Comparison of ENCODE assay signal across 8 cellular contexts in genomic region chr6:157873735-157874344, GRCh38. TPM values are rescaled to one million over a fixed set of nuclear protein-coding genes. Genes with fewer than 3 reads are reported as not detected.
DNase-seq lines count a peak whose midpoint lies in the region; ATAC-seq and TF ChIP-seq lines count a peak whose summit lies in the region.

No MANE protein-coding gene starts in this region.

- intact Hi-C loops in heart left ventricle (cut with DNase I), result loop anchor here in 9 of 10 donors (2.0 to 10.0 kb wide), 7 partner anchors 42 to 209 kb away; partner anchors contain the start of gene SNX9 (in 1 of the 9)

- peaks cover 28% of the 10 kb centered on the region for H3K4me1 Mint-ChIP-seq in activated naive CD4-positive, alpha-beta T cell treated with anti-CD3 and anti-CD28 coated beads, Interleukin-2, amount 10 ng/mL, durations not matched to agents 7 days and 5 days

- CTCF ChIA-PET in activated naive CD4-positive, alpha-beta T cell treated with anti-CD3 and anti-CD28 coated beads, Interleukin-2, amount 10 ng/mL, durations not matched to agents 7 days and 5 days (lab: Charles Lee), result interaction anchor here (0.7 to 4.0 kb wide), 31 partner anchors 10 to 558 kb away, joined by 3 to 113 read pairs (median 4); no protein-coding TSS in a partner anchor

- H3K9me3 ChIP-seq in heart left ventricle, result no peaks in the 10 kb centered on the region

- no peaks in the 10 kb centered on the region for H3K27me3 Mint-ChIP-seq in activated naive CD4-positive, alpha-beta T cell treated with anti-CD3 and anti-CD28 coated beads, Interleukin-2, amount 10 ng/mL, durations not matched to agents 7 days and 5 days

- DNase-seq in AML-193 (lab: John Stamatoyannopoulos, UW) (peak; percentile 75 to 76), HuH-7.5 (ENCODE audit: low spot score) (peak; percentile 52), heart left ventricle (peak; percentile 63 to 87 (median 71)), retina (peak; percentile 44), NCI-H2171 treated with DMSO at 0.1 percent for 48 hours (lab: John Stamatoyannopoulos, UW) (no peak)
- DNase-seq in activated naive CD4-positive, alpha-beta T cell treated with anti-CD3 and anti-CD28 coated beads, Interleukin-2, amount 10 ng/mL, durations not matched to agents 7 days and 5 days, result peak; percentile 90

- peak overlapping the region; percentile 28 for H3K27ac Mint-ChIP-seq in activated naive CD4-positive, alpha-beta T cell treated with anti-CD3 and anti-CD28 coated beads, Interleukin-2, amount 10 ng/mL, durations not matched to agents 7 days and 5 days

- TF ChIP-seq POLR2A in heart left ventricle (IDR thresholded peaks at IDR 0.05), result no peak

- peaks cover 31% of the 10 kb centered on the region for H3K36me3 Mint-ChIP-seq in activated naive CD4-positive, alpha-beta T cell treated with anti-CD3 and anti-CD28 coated beads, Interleukin-2, amount 10 ng/mL, durations not matched to agents 7 days and 5 days

- H3K4me1 ChIP-seq in heart left ventricle, result peaks cover 0 to 6% (median under 1%) of the 10 kb centered on the region in 12 donors

- peak; percentile 69 to 87 (median 80) for TF ChIP-seq CTCF in heart left ventricle (IDR thresholded peaks at IDR 0.05)

- no peak overlapping the region for H3K4me3 ChIP-seq in heart left ventricle

- H3K36me3 ChIP-seq in heart left ventricle, result peaks cover 0 to 88% (median 68%) of the 10 kb centered on the region in 9 donors

- H3K27ac ChIP-seq in heart left ventricle, result no peak overlapping the region

- ATAC-seq in GM18909 (IDR thresholded peaks at IDR 0.05; ENCODE audit: poor library complexity, unreplicated experiment), result peak; percentile 71
- ATAC-seq in SK-N-SH treated with all-trans-retinoic acid at 6 μM for 48 hours, result peak; percentile 99
- peak; percentile 33 to 82 (median 76) for ATAC-seq in heart left ventricle

- WGBS in heart left ventricle, 4 donors, result 63 to 72% (median 64%) methylated on average over 9 of the region's 9 CpGs

- H3K9me3 Mint-ChIP-seq in activated naive CD4-positive, alpha-beta T cell treated with anti-CD3 and anti-CD28 coated beads, Interleukin-2, amount 10 ng/mL, durations not matched to agents 7 days and 5 days, result no peaks in the 10 kb centered on the region

- no peaks in the 10 kb centered on the region for H3K27me3 ChIP-seq in heart left ventricle

- no peak overlapping the region for H3K4me3 Mint-ChIP-seq in activated naive CD4-positive, alpha-beta T cell treated with anti-CD3 and anti-CD28 coated beads, Interleukin-2, amount 10 ng/mL, durations not matched to agents 7 days and 5 days

TF ChIP-seq in SK-N-SH treated with all-trans-retinoic acid at 6 μM for 48 hours, 23 proteins besides CTCF, POLR2A, EP300 and RAD21:
- TF ChIP-seq OSR1 (CRISPR knock-in tag; IDR thresholded peaks at IDR 0.05) (no peak), TCF4 (CRISPR knock-in tag; IDR thresholded peaks at IDR 0.05; ENCODE audit: borderline replicate concordance) (no peak), ZFP30 (CRISPR knock-in tag; IDR thresholded peaks at IDR 0.05) (no peak), ZNF565 (CRISPR knock-in tag; conservative IDR thresholded peaks at IDR 0.05; ENCODE audit: low read depth) (no peak), PPARA (CRISPR knock-in tag; IDR thresholded peaks at IDR 0.05; ENCODE audit: borderline replicate concordance) (no peak), ESRRG (CRISPR knock-in tag; IDR thresholded peaks at IDR 0.05) (no peak), SNAI2 (CRISPR knock-in tag; IDR thresholded peaks at IDR 0.05) (no peak), TOX (CRISPR knock-in tag; IDR thresholded peaks at IDR 0.05; ENCODE audit: borderline replicate concordance) (no peak), RARB (CRISPR knock-in tag; IDR thresholded peaks at IDR 0.05) (no peak)
- TF ChIP-seq, protein P1, sequence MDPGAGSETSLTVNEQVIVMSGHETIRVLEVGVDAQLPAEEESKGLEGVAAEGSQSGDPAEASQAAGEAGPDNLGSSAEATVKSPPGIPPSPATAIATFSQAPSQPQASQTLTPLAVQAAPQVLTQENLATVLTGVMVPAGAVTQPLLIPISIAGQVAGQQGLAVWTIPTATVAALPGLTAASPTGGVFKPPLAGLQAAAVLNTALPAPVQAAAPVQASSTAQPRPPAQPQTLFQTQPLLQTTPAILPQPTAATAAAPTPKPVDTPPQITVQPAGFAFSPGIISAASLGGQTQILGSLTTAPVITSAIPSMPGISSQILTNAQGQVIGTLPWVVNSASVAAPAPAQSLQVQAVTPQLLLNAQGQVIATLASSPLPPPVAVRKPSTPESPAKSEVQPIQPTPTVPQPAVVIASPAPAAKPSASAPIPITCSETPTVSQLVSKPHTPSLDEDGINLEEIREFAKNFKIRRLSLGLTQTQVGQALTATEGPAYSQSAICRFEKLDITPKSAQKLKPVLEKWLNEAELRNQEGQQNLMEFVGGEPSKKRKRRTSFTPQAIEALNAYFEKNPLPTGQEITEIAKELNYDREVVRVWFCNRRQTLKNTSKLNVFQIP (CRISPR knock-in tag; IDR thresholded peaks at IDR 0.05; ENCODE audit: borderline replicate concordance, low read depth), result no peak

RNA-seq across cellular contexts. Expression of gene SNX9, which starts 50.8 kb away (rescaled TPM):
- total RNA-seq in heart left ventricle, result 10 to 100 TPM; 27.6 to 44.0 (median 32.7) TPM
- 10 to 100 TPM; 15.4 to 30.2 TPM for polyA plus RNA-seq in heart left ventricle
